In genomic region chr14:21768116-21768874, GRCh38 we compare ENCODE assay signal across 8 cellular contexts.
A peak's percentile ranks its signal among the peaks of the same experiment; 100 is the strongest.
DNase-seq lines count a peak whose midpoint lies in the region; ATAC-seq and TF ChIP-seq lines count a peak whose summit lies in the region.

No MANE protein-coding gene starts in this region.

- ATAC-seq in GM21526 (IDR thresholded peaks at IDR 0.05; ENCODE audit: low FRiP score, unreplicated experiment), result no peak

- H3K27ac Mint-ChIP-seq in T-helper 2 cell treated with Interferon-gamma antibody and Interleukin-4, amounts not matched to agents 5 μg/mL and 100 μg/mL, for 36 hours, result peak overlapping the region; percentile 42
- H3K27ac Mint-ChIP-seq in glutamatergic neuron (ENCODE audit: unreplicated experiment), result no peak overlapping the region

- H3K36me3 Mint-ChIP-seq in T-helper 2 cell treated with Interferon-gamma antibody and Interleukin-4, amounts not matched to agents 5 μg/mL and 100 μg/mL, for 36 hours (ENCODE audit: low read depth), result no peaks in the 10 kb centered on the region
- no peaks in the 10 kb centered on the region for H3K36me3 Mint-ChIP-seq in glutamatergic neuron (ENCODE audit: unreplicated experiment)

- DNase-seq in activated CD4-positive, alpha-beta T cell treated with anti-CD3 and anti-CD28 coated beads for 48 hours, result peak; percentile 14
- no peak for DNase-seq in activated CD4-positive, alpha-beta T cell treated with anti-CD3 and anti-CD28 coated beads, Interleukin-2, amount 50 U/mL, for 4 hours
- DNase-seq in HuH-7 (ENCODE audit: low spot score) (peak; percentile 48), glutamatergic neuron (no peak), uterus (no peak), hippocampal formation (lab: John Stamatoyannopoulos, UW) (no peak)
- DNase-seq in T-helper 2 cell treated with Interferon-gamma antibody and Interleukin-4, amounts not matched to agents 5 μg/mL and 100 μg/mL, for 36 hours (ENCODE audit: low spot score), result peak; percentile 17

- no peaks in the 10 kb centered on the region for H3K9me3 ChIP-seq in uterus

- no peak for TF ChIP-seq POLR2A in uterus (IDR thresholded peaks at IDR 0.05)

- H3K4me3 Mint-ChIP-seq in T-helper 2 cell treated with Interferon-gamma antibody and Interleukin-4, amounts not matched to agents 5 μg/mL and 100 μg/mL, for 36 hours, result peak overlapping the region; percentile 66
- no peak overlapping the region for H3K4me3 Mint-ChIP-seq in glutamatergic neuron (ENCODE audit: unreplicated experiment)

- H3K27me3 Mint-ChIP-seq in T-helper 2 cell treated with Interferon-gamma antibody and Interleukin-4, amounts not matched to agents 5 μg/mL and 100 μg/mL, for 36 hours (ENCODE audit: low read depth), result peaks cover 10% of the 10 kb centered on the region
- no peaks in the 10 kb centered on the region for H3K27me3 Mint-ChIP-seq in glutamatergic neuron (ENCODE audit: unreplicated experiment)

- H3K4me1 Mint-ChIP-seq in T-helper 2 cell treated with Interferon-gamma antibody and Interleukin-4, amounts not matched to agents 5 μg/mL and 100 μg/mL, for 36 hours (ENCODE audit: low read depth), result peaks cover 4% of the 10 kb centered on the region
- no peaks in the 10 kb centered on the region for H3K4me1 Mint-ChIP-seq in glutamatergic neuron (ENCODE audit: low read depth, unreplicated experiment)

- H3K9me3 Mint-ChIP-seq in T-helper 2 cell treated with Interferon-gamma antibody and Interleukin-4, amounts not matched to agents 5 μg/mL and 100 μg/mL, for 36 hours, result no peaks in the 10 kb centered on the region
- H3K9me3 Mint-ChIP-seq in glutamatergic neuron (ENCODE audit: unreplicated experiment), result no peaks in the 10 kb centered on the region

- no peaks in the 10 kb centered on the region for H3K36me3 ChIP-seq in uterus

- H3K27ac ChIP-seq in uterus, result peak overlapping the region; percentile 36 to 54

- intact Hi-C loops in uterus (cut with DNase I; ENCODE audit: low total_unique reads), result no loop called here

- no peaks in the 10 kb centered on the region for H3K27me3 ChIP-seq in uterus

- H3K4me3 ChIP-seq in uterus, result no peak overlapping the region

- peak; percentile 62 for TF ChIP-seq CTCF in glutamatergic neuron (IDR thresholded peaks at IDR 0.05; ENCODE audit: partially characterized antibody, unreplicated experiment)
- peak in 1 of 4 experiments; percentile 6 for TF ChIP-seq CTCF in uterus (IDR thresholded peaks at IDR 0.05)

- H3K4me1 ChIP-seq in uterus, result no peaks in the 10 kb centered on the region

Comparison
In these comparisons a context has a peak if more than half of its experiments do, and no peak if none do; other contexts are left out.
1. DNase-seq: peak in activated CD4-positive, alpha-beta T cell treated with anti-CD3 and anti-CD28 coated beads for 48 hours (single experiment), HuH-7 (single experiment) and T-helper 2 cell treated with Interferon-gamma antibody and Interleukin-4, amounts not matched to agents 5 μg/mL and 100 μg/mL, for 36 hours (single experiment); none in activated CD4-positive, alpha-beta T cell treated with anti-CD3 and anti-CD28 coated beads, Interleukin-2, amount 50 U/mL, for 4 hours (0 of 2), glutamatergic neuron (single experiment), uterus (0 of 2) and hippocampal formation (0 of 2).